ENCODE assay signal across 8 cellular contexts in genomic region chr5:40841068-40841805, GRCh38. TPM values are rescaled to one million over a fixed set of nuclear protein-coding genes. Genes with fewer than 3 reads are reported as not detected.
DNase-seq lines count a peak whose midpoint lies in the region; ATAC-seq and TF ChIP-seq lines count a peak whose summit lies in the region.

Gene CARD6 (plus strand): TSS chr5:40841367. CDS start chr5:40841383, 16 bp downstream.

- H3K27me3 ChIP-seq in HCT116 (ENCODE audit: insufficient read depth, low read length) (no peaks in the 10 kb centered on the region), dorsolateral prefrontal cortex (peaks cover 0 to 19% (median 0%) of the 10 kb centered on the region in 45 donors)

- H3K4me3 ChIP-seq in GM12864 (ENCODE audit: low read depth, low read length), result peak within 1 kb of the TSS; percentile 41
- H3K4me3 ChIP-seq in HCT116 (replicated peaks in 1 of 2; ENCODE audit: low read depth in 1 of 2, low read length in 2 of 2), result no peak within 1 kb of the TSS
- peak within 1 kb of the TSS; percentile 59 for H3K4me3 ChIP-seq in OCI-LY7 (ENCODE audit: low read depth, low read length, poor library complexity, severe bottlenecking)
- peak within 1 kb of the TSS in 54 of 59 donors; percentile 2 to 60 (median 36) for H3K4me3 ChIP-seq in dorsolateral prefrontal cortex

- intact Hi-C loops in HCT116 (cut with micrococcal nuclease), result no loop called here
- intact Hi-C loops in OCI-LY7 (cut with micrococcal nuclease; ENCODE audit: unreplicated experiment), result no loop called here
- intact Hi-C loops in dorsolateral prefrontal cortex (cut with DNase I), result no loop called here

- peak within 1 kb of the TSS; percentile 39 for H2AFZ ChIP-seq in HCT116 (ENCODE audit: low read depth, low read length, poor library complexity, severe bottlenecking)
- H2AFZ ChIP-seq in OCI-LY7 (ENCODE audit: low read length), result peak within 1 kb of the TSS; percentile 99

- no peaks in the 10 kb centered on the region for H3K9me3 ChIP-seq in HCT116 (ENCODE audit: control insufficient read depth in 1 of 2, insufficient read depth in 1 of 2, low read depth in 1 of 2, low read length in 2 of 2)
- H3K9me3 ChIP-seq in OCI-LY7 (ENCODE audit: low read length), result no peaks in the 10 kb centered on the region

- H3K4me1 ChIP-seq in HCT116 (ENCODE audit: control insufficient read depth in 1 of 2, insufficient read depth in 2 of 2, low read length in 2 of 2), result peaks cover 0 to 5% of the 10 kb centered on the region in 2 experiments; a peak in 1 of 4 replicates
- peaks cover 15% of the 10 kb centered on the region for H3K4me1 ChIP-seq in OCI-LY7 (ENCODE audit: insufficient read depth, low read length, poor library complexity, severe bottlenecking)

- TF ChIP-seq CTCF in GM12864 (IDR thresholded peaks at IDR 0.05; ENCODE audit: low read depth, low read length, missing control alignments), result no peak
- no peak for TF ChIP-seq CTCF in HCT116 (IDR thresholded peaks at IDR 0.05 in 2 of 3, conservative IDR thresholded peaks at IDR 0.05 in 1 of 3; ENCODE audit: borderline replicate concordance in 1 of 3, insufficient read depth in 1 of 3, low read depth in 2 of 3, low read length in 2 of 3)
- TF ChIP-seq CTCF in OCI-LY7 (conservative IDR thresholded peaks at IDR 0.05; ENCODE audit: low read length), result peak; percentile 59
- peak in 1 of 56 donors; percentile 19 for TF ChIP-seq CTCF in dorsolateral prefrontal cortex (IDR thresholded peaks at IDR 0.05 in 54 of 56, conservative IDR thresholded peaks at IDR 0.05 in 2 of 56; ENCODE audit: low read depth in 1 of 56, partially characterized antibody in 56 of 56)

- BruUV-seq in HCT116 (replicated peaks; lab: Mats Ljungman, UMichigan) (no TSS peak), OCI-LY7 (replicated peaks; lab: Mats Ljungman, UMichigan) (no TSS peak)

- H3K9ac ChIP-seq in HCT116 (ENCODE audit: low read length), result no peak within 1 kb of the TSS

- TF ChIP-seq POLR2A in HCT116 (IDR thresholded peaks at IDR 0.05; ENCODE audit: borderline replicate concordance, extremely low read depth, insufficient read depth, insufficient read length), result no peak

- in situ Hi-C loops in ACHN (cut with HindIII; ENCODE audit: low pct_ligation_motif_present, low pct_unique_long_range_greater_than_20kb, low sequenced_read_pairs), result no loop called here

- DNase-seq in GM12864 (ENCODE audit: low read depth) (no peak), HCT116 (ENCODE audit: low read depth, low spot score) (no peak), OCI-LY7 (ENCODE audit: low spot score) (no peak), dorsolateral prefrontal cortex (no peak), mucosa of gallbladder (ENCODE audit: low spot score) (peak; percentile 13), ACHN (no peak), germinal center (ENCODE audit: low spot score) (no peak)
- DNase-seq in stimulated activated CD4-positive, alpha-beta T cell treated with anti-CD3 and anti-CD28 coated beads, Interleukin-2, amount 100 ng/mL, for 24 hours, result no peak

- no peak for ATAC-seq in HCT116

- no peak within 1 kb of the TSS for H3K27ac ChIP-seq in HCT116 (ENCODE audit: low read depth, low read length)
- H3K27ac ChIP-seq in OCI-LY7 (ENCODE audit: low read depth, low read length, poor library complexity, severe bottlenecking), result no peak within 1 kb of the TSS
- H3K27ac ChIP-seq in dorsolateral prefrontal cortex, result peak within 1 kb of the TSS in 28 of 59 donors; percentile 4 to 73 (median 34)

- no peak within 1 kb of the TSS for H3K4me2 ChIP-seq in HCT116 (ENCODE audit: low read length)
- peak within 1 kb of the TSS; percentile 68 for H3K4me2 ChIP-seq in OCI-LY7 (ENCODE audit: low read length)

- H4K20me1 ChIP-seq in HCT116 (ENCODE audit: insufficient read depth) (no peaks in the 10 kb centered on the region), OCI-LY7 (ENCODE audit: insufficient read depth, low read length) (no peaks in the 10 kb centered on the region)

- CTCF ChIA-PET in HCT116 (lab: Charles Lee) (no interaction called here), OCI-LY7 (lab: Charles Lee; ENCODE audit: unreplicated experiment) (no interaction called here)

- H3K79me2 ChIP-seq in HCT116 (ENCODE audit: insufficient read depth, low read length) (no peaks in the 10 kb centered on the region), OCI-LY7 (ENCODE audit: insufficient read depth, low read depth, low read length) (no peaks in the 10 kb centered on the region)

- RAD21 ChIA-PET in HCT116 (lab: Charles Lee; ENCODE audit: low non-redundant PET in 1 of 2, low total read pairs in 2 of 2, uncharacterized antibody in 2 of 2, unreplicated experiment in 2 of 2), result no interaction called here

- POLR2A ChIA-PET in HCT116 (lab: Charles Lee), result interaction anchor here (0.5 kb wide), 1 partner anchor 9 kb away, joined by 3 read pairs; no protein-coding TSS in a partner anchor
- POLR2A ChIA-PET in OCI-LY7 (lab: Charles Lee), result interaction anchor here (0.9 to 1.4 kb wide), 6 partner anchors 8 to 101 kb away, joined by 3 to 4 read pairs (median 3); no protein-coding TSS in a partner anchor

- H3K36me3 ChIP-seq in HCT116 (ENCODE audit: control insufficient read depth in 1 of 2, insufficient read depth in 2 of 2, low read length in 2 of 2) (no peaks in the 10 kb centered on the region), OCI-LY7 (ENCODE audit: insufficient read depth, low read length) (no peaks in the 10 kb centered on the region)

- H3K9me2 ChIP-seq in HCT116 (ENCODE audit: insufficient read depth), result no peaks in the 10 kb centered on the region
- H3K9me2 ChIP-seq in OCI-LY7 (ENCODE audit: insufficient read depth, low read length), result no peaks in the 10 kb centered on the region

- TF ChIP-seq RAD21 in HCT116 (IDR thresholded peaks at IDR 0.05; ENCODE audit: low read depth), result no peak

TF ChIP-seq in HCT116, 20 proteins besides CTCF, POLR2A, EP300 and RAD21:
- no peak for TF ChIP-seq ZBTB33 (IDR thresholded peaks at IDR 0.05; ENCODE audit: extremely low read depth, insufficient replicate concordance, low read length)
- no peak for TF ChIP-seq CBX3 (IDR thresholded peaks at IDR 0.05; ENCODE audit: low read depth)
- TF ChIP-seq JUND (IDR thresholded peaks at IDR 0.05), result no peak
- TF ChIP-seq YY1 (IDR thresholded peaks at IDR 0.05; ENCODE audit: extremely low read depth, insufficient replicate concordance, low read depth, low read length), result no peak
- no peak for TF ChIP-seq EGR1 (IDR thresholded peaks at IDR 0.05; ENCODE audit: low read depth)
- TF ChIP-seq CEBPB (IDR thresholded peaks at IDR 0.05; ENCODE audit: low read depth), result no peak
- no peak for TF ChIP-seq ZNF274 (IDR thresholded peaks at IDR 0.05; ENCODE audit: low read depth, low read length)
- TF ChIP-seq MAX (IDR thresholded peaks at IDR 0.05), result no peak

RNA-seq across cellular contexts. Expression of gene CARD6, which starts in this region (rescaled TPM):
- not detected for total RNA-seq in HCT116 (2021; ENCODE audit: unreplicated experiment)
- 0.01 and 0.03 TPM in 2 replicates for polyA plus RNA-seq in HCT116 (2012)
- 0.98 and 1.1 TPM in 2 replicates for total RNA-seq in OCI-LY7 (2014; rRNA removed; shearing (Covaris generic))
- 0.33 and 0.53 TPM in 2 replicates for total RNA-seq in OCI-LY7 (2022)
- total RNA-seq in dorsolateral prefrontal cortex, result 1 to 10 TPM in 115 of 120 experiments, under 1 TPM in 5; 0.68 to 5.5 (median 2.0) TPM
- total RNA-seq in mucosa of gallbladder, result 21.9 TPM

Comparison
In these comparisons a context has a peak if more than half of its experiments do, and no peak if none do; other contexts are left out.
1. H3K4me3 ChIP-seq: peak in GM12864 (single experiment), OCI-LY7 (single experiment) and dorsolateral prefrontal cortex (54 of 59); none in HCT116 (0 of 2).